ENCODE assay signal across 31 cellular contexts in the genomic region with DNA sequence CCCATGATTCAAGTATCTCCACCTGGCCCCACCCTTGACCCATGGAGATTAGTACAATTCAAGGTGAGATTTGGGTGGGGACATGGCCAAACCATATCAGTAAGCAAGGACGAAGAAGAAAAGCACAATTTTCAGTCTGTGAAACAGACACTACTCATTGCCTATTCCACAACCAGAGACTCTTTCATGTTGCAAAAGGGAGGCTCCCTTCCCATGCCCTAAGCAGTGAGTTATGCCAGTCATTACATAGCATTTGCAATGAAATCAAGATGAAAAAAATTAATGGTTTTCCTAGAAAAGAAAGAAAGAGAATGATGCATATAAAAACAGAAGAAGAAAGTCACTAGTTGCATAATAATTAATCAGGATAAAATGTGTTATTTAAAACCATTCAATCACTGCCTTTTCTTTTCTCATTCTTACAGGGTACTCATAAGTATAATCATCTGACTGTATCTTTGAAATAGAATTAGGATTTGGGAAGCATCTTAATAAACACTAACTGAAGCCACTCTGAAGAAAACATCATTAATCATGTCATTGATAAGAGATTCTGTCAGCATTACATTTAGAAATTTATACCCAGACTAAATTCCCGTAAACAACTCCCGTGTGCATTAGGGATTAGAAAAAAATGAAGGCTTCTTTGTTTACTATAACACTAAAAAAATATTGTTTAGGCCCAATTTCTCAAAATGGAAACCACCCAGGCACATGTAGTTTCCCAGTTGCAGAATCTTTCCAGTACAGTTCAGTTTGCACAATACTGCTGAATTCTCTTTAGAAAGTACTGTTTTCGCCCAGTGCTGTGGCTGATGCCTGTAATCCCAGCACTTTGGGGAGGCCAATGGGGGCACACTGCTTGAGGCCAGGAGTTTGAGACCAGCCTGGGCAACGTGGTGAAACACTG. TPM values are rescaled to one million over a fixed set of nuclear protein-coding genes. Genes with fewer than 3 reads are reported as not detected.
DNase-seq lines count a peak whose midpoint lies in the region; ATAC-seq and TF ChIP-seq lines count a peak whose summit lies in the region.
"Had no signal": no experiment of that assay in that cellular context is flagged by ENCODE, and none has a peak within 500 bp of the region (broad histone marks: within the 10 kb centered on the region; RNA-seq: fewer than 3 reads in every experiment).

No MANE protein-coding gene starts in this region.

- no peak overlapping the region for H3K4me2 ChIP-seq in GM23338

- H3K79me2 ChIP-seq in GM23338 (replicated peaks; ENCODE audit: insufficient read depth), result no peaks in the 10 kb centered on the region

- WGBS in esophagus muscularis mucosa, result 65% methylated on average over 5 of the region's 5 CpGs
- WGBS in prostate gland, result 74% methylated on average over 5 of the region's 5 CpGs

- TF ChIP-seq CTCF in GM23338 (conservative IDR thresholded peaks at IDR 0.05; ENCODE audit: low read depth in 2 of 2) (no peak), esophagus muscularis mucosa (IDR thresholded peaks at IDR 0.05) (no peak), osteocyte (IDR thresholded peaks at IDR 0.05) (no peak), prostate gland (IDR thresholded peaks at IDR 0.05) (no peak)

- H3K9me3 ChIP-seq in SJSA1 (replicated peaks) (peaks cover 6% of the 10 kb centered on the region; the same call in 1 of the 2 replicates), esophagus muscularis mucosa (no peaks in the 10 kb centered on the region), prostate gland (no peaks in the 10 kb centered on the region)
- H3K9me3 ChIP-seq: right atrium auricular region, spleen, testis, vagina had no signal

- H3K36me3 ChIP-seq in GM23338 (ENCODE audit: insufficient read depth) (no peaks in the 10 kb centered on the region), SJSA1 (no peaks in the 10 kb centered on the region), esophagus muscularis mucosa (no peaks in the 10 kb centered on the region), prostate gland (no peaks in the 10 kb centered on the region)
- H3K36me3 ChIP-seq: cardiac muscle cell, right atrium auricular region, spleen, vagina had no signal

- H3K36me3 Mint-ChIP-seq in GM23338 (ENCODE audit: low read depth), result no peaks in the 10 kb centered on the region
- no peaks in the 10 kb centered on the region for H3K36me3 Mint-ChIP-seq in osteocyte (ENCODE audit: unreplicated experiment)
- H3K36me3 Mint-ChIP-seq: CD4-positive, CD25-positive, alpha-beta regulatory T cell; mesothelial cell of epicardium; natural killer cell; stimulated activated naive B cell treated with anti-CD40 and anti-IgM and Interleukin-4, amounts not matched to agents 10 μg/mL and 1 μg/mL and 100 μg/mL, for 72 hours had no signal

- DNase-seq in GM23338 (ENCODE audit: low spot score) (no peak), SJSA1 (ENCODE audit: low read depth in 1 of 2, low spot score in 2 of 2) (no peak), esophagus muscularis mucosa (ENCODE audit: extremely low spot score) (no peak), osteocyte (ENCODE audit: extremely low spot score, unreplicated experiment) (no peak), OCI-M2 (lab: John Stamatoyannopoulos, UW; ENCODE audit: unreplicated experiment) (no peak), prostate gland (ENCODE audit: low spot score) (no peak)
- no peak for DNase-seq in stimulated activated CD4-positive, alpha-beta T cell treated with anti-CD3 and anti-CD28 coated beads, Interleukin-2, amount 100 ng/mL, for 48 hours
- DNase-seq: activated CD4-positive, alpha-beta T cell treated with anti-CD3 and anti-CD28 coated beads for 1 hour; activated CD8-positive, alpha-beta memory T cell treated with anti-CD3 and anti-CD28 coated beads for 24 hours; activated T-cell treated with anti-CD3 and anti-CD28 coated beads, Interleukin-2, amount 50 U/mL, for 24 hours; amygdala; CD4-positive, CD25-positive, alpha-beta regulatory T cell; cortex of kidney; natural killer cell; NCI-H1105 treated with DMSO at 0.1 percent for 48 hours; NCI-H2029 treated with DMSO at 0.1 percent for 48 hours; NCI-H2227 treated with DMSO at 0.1 percent for 48 hours; NCI-H82; SIG-M5; spleen; stimulated activated CD4-positive, alpha-beta T cell treated with anti-CD3 and anti-CD28 coated beads, Interleukin-4, amount 100 ng/mL, for 1 hour; stimulated activated naive B cell treated with anti-CD40 and anti-IgM and Interleukin-4, amounts not matched to agents 10 μg/mL and 1 μg/mL and 100 μg/mL, for 72 hours; testis had no signal

- intact Hi-C loops in esophagus muscularis mucosa (cut with DNase I), result no loop called here
- intact Hi-C loops in prostate gland (cut with DNase I), result no loop called here

- H2AFZ ChIP-seq in GM23338, result peak overlapping the region; percentile 57; the same call in 1 of the 2 replicates

- TF ChIP-seq EP300 in esophagus muscularis mucosa (IDR thresholded peaks at IDR 0.05), result no peak

- no peaks in the 10 kb centered on the region for H3K9me2 ChIP-seq in GM23338 (ENCODE audit: insufficient read depth)

- H3K4me3 ChIP-seq in GM23338, result no peak overlapping the region
- no peak overlapping the region for H3K4me3 ChIP-seq in SJSA1
- H3K4me3 ChIP-seq in esophagus muscularis mucosa, result no peak overlapping the region
- H3K4me3 ChIP-seq in prostate gland, result no peak overlapping the region
- H3K4me3 ChIP-seq: cardiac muscle cell, right atrium auricular region, spleen, testis, vagina had no signal

- H3K27me3 Mint-ChIP-seq in GM23338 (ENCODE audit: insufficient read depth, low read depth, poor library complexity), result no peaks in the 10 kb centered on the region
- no peaks in the 10 kb centered on the region for H3K27me3 Mint-ChIP-seq in osteocyte (ENCODE audit: unreplicated experiment)

- H3K4me1 ChIP-seq in GM23338 (ENCODE audit: insufficient read depth), result peaks cover 9% of the 10 kb centered on the region; the same call in 1 of the 2 replicates
- peaks cover 40% of the 10 kb centered on the region for H3K4me1 ChIP-seq in SJSA1 (replicated peaks)
- H3K4me1 ChIP-seq in esophagus muscularis mucosa, result peaks cover 0 to 17% (median 5%) of the 10 kb centered on the region in 4 donors
- no peaks in the 10 kb centered on the region for H3K4me1 ChIP-seq in prostate gland (replicated peaks)
- H3K4me1 ChIP-seq: testis had no signal

- H3F3A ChIP-seq in GM23338 (replicated peaks; ENCODE audit: low read depth), result no peaks in the 10 kb centered on the region

- H3K4me1 Mint-ChIP-seq in GM23338 (peaks cover 6% of the 10 kb centered on the region), osteocyte (ENCODE audit: unreplicated experiment) (peaks cover 16% of the 10 kb centered on the region)
- H3K4me1 Mint-ChIP-seq: CD4-positive, CD25-positive, alpha-beta regulatory T cell; natural killer cell; stimulated activated naive B cell treated with anti-CD40 and anti-IgM and Interleukin-4, amounts not matched to agents 10 μg/mL and 1 μg/mL and 100 μg/mL, for 72 hours had no signal

- H3K4me3 Mint-ChIP-seq in GM23338, result no peak overlapping the region
- H3K4me3 Mint-ChIP-seq in osteocyte (ENCODE audit: unreplicated experiment), result no peak overlapping the region
- H3K4me3 Mint-ChIP-seq: activated T-cell treated with anti-CD3 and anti-CD28 coated beads, Interleukin-2, amount 50 U/mL, for 24 hours; CD4-positive, CD25-positive, alpha-beta regulatory T cell; mesothelial cell of epicardium; natural killer cell; stimulated activated naive B cell treated with anti-CD40 and anti-IgM and Interleukin-4, amounts not matched to agents 10 μg/mL and 1 μg/mL and 100 μg/mL, for 72 hours had no signal

- H3K27ac ChIP-seq in GM23338 (ENCODE audit: low read depth), result no peak overlapping the region
- peak overlapping the region; percentile 87 for H3K27ac ChIP-seq in SJSA1
- H3K27ac ChIP-seq in esophagus muscularis mucosa (replicated peaks in 1 of 4), result peak overlapping the region in 3 of 4 donors; percentile 45 to 51 (median 51)
- H3K27ac ChIP-seq in prostate gland, result no peak overlapping the region
- H3K27ac ChIP-seq: cardiac muscle cell, right atrium auricular region, testis, vagina had no signal

- no peaks in the 10 kb centered on the region for H3K27me3 ChIP-seq in GM23338 (ENCODE audit: insufficient read depth)
- no peaks in the 10 kb centered on the region for H3K27me3 ChIP-seq in SJSA1 (replicated peaks)
- no peaks in the 10 kb centered on the region for H3K27me3 ChIP-seq in esophagus muscularis mucosa
- H3K27me3 ChIP-seq in prostate gland (replicated peaks; ENCODE audit: insufficient read depth), result no peaks in the 10 kb centered on the region
- H3K27me3 ChIP-seq: cardiac muscle cell, right atrium auricular region, testis, vagina had no signal

- no peak overlapping the region for H3K27ac Mint-ChIP-seq in GM23338
- peak overlapping the region; percentile 47 for H3K27ac Mint-ChIP-seq in osteocyte (ENCODE audit: unreplicated experiment)
- H3K27ac Mint-ChIP-seq: activated T-cell treated with anti-CD3 and anti-CD28 coated beads, Interleukin-2, amount 50 U/mL, for 24 hours; CD4-positive, CD25-positive, alpha-beta regulatory T cell; mesothelial cell of epicardium; natural killer cell; stimulated activated naive B cell treated with anti-CD40 and anti-IgM and Interleukin-4, amounts not matched to agents 10 μg/mL and 1 μg/mL and 100 μg/mL, for 72 hours had no signal

- no peaks in the 10 kb centered on the region for H4K20me1 ChIP-seq in GM23338 (replicated peaks; ENCODE audit: insufficient read depth)

- TF ChIP-seq POLR2A in esophagus muscularis mucosa (IDR thresholded peaks at IDR 0.05; ENCODE audit: low read depth) (no peak), prostate gland (IDR thresholded peaks at IDR 0.05) (no peak)

- no peak for ATAC-seq in GM23338
- ATAC-seq: natural killer cell; stimulated activated naive B cell treated with anti-CD40 and anti-IgM and Interleukin-4, amounts not matched to agents 10 μg/mL and 1 μg/mL and 100 μg/mL, for 72 hours had no signal

- no peaks in the 10 kb centered on the region for H3K9me3 Mint-ChIP-seq in GM23338
- no peaks in the 10 kb centered on the region for H3K9me3 Mint-ChIP-seq in osteocyte (ENCODE audit: unreplicated experiment)
- H3K9me3 Mint-ChIP-seq: activated T-cell treated with anti-CD3 and anti-CD28 coated beads, Interleukin-2, amount 50 U/mL, for 24 hours had no signal

TF ChIP-seq in GM23338, 12 proteins besides CTCF, POLR2A, EP300 and RAD21 (continues in another document):
- TF ChIP-seq POLR2AphosphoS5 (IDR thresholded peaks at IDR 0.05; ENCODE audit: low read depth), result no peak

RNA-seq across cellular contexts. Expression of a gene that starts 9.1 kb away (rescaled TPM):
- total RNA-seq in GM23338 (2014; rRNA removed; shearing (Covaris generic)), result not detected in 2 replicates
- polyA plus RNA-seq in GM23338 (2016; fragmentation: Nextera tagmentation; extraction: Ambion mirVana), result not detected in 2 replicates
- not detected in 2 replicates for total RNA-seq in SJSA1 (2014; rRNA removed; shearing (Covaris generic))
- not detected for total RNA-seq in esophagus muscularis mucosa
- not detected in 2 replicates for total RNA-seq in osteocyte
- 1 to 10 TPM in 1 of 2 donors, not detected in 1; 2.7 TPM for total RNA-seq in prostate gland
- total RNA-seq: cardiac muscle cell; CD4-positive, CD25-positive, alpha-beta regulatory T cell; MCF 10A; mesothelial cell of epicardium; natural killer cell; OCI-LY7; osteoblast; right atrium auricular region; spleen; T-helper 1 cell treated with Interleukin-12 subunit alpha and Interleukin-12 subunit beta and Interleukin-4 antibody, amounts not matched to agents 30 ng/mL and 1 ng/mL, for 36 hours; vagina had no signal
- polyA plus RNA-seq: cardiac muscle cell; CD4-positive, CD25-positive, alpha-beta regulatory T cell; spleen had no signal

Comparison
In these comparisons a context has a peak if more than half of its experiments do, and no peak if none do; other contexts are left out.
1. H3K27ac ChIP-seq: peak in SJSA1 (single experiment) and esophagus muscularis mucosa (3 of 4); none in GM23338 (single experiment) and prostate gland (0 of 2).